ENCODE assay signal across 18 cellular contexts in genomic region chr1:186848509-186849130, GRCh38. TPM values are rescaled to one million over a fixed set of nuclear protein-coding genes. Genes with fewer than 3 reads are reported as not detected.
A peak's percentile ranks its signal among the peaks of the same experiment; 100 is the strongest.
DNase-seq lines count a peak whose midpoint lies in the region; ATAC-seq, FAIRE-seq and TF ChIP-seq lines count a peak whose summit lies in the region.
"Had no signal": no experiment of that assay in that cellular context is flagged by ENCODE, and none has a peak within 500 bp of the region (broad histone marks: within the 10 kb centered on the region; RNA-seq: fewer than 3 reads in every experiment).

No MANE protein-coding gene starts in this region.

- peak overlapping the region; percentile 63 for H3K4me2 ChIP-seq in hepatocyte
- H3K4me2 ChIP-seq: BLaER1 had no signal

- peaks cover 5% of the 10 kb centered on the region for H3K9me3 Mint-ChIP-seq in progenitor cell of endocrine pancreas (ENCODE audit: low read depth)
- H3K9me3 Mint-ChIP-seq: activated CD4-positive, alpha-beta T cell treated with anti-CD3 and anti-CD28 coated beads, Interleukin-2, amount 10 ng/mL, durations not matched to agents 7 days and 5 days; activated T-cell treated with anti-CD3 and anti-CD28 coated beads, Interleukin-2, amount 50 U/mL, for 24 hours had no signal

- H3K79me2 ChIP-seq in hepatocyte, result no peaks in the 10 kb centered on the region

- H3K4me3 Mint-ChIP-seq in progenitor cell of endocrine pancreas (ENCODE audit: low read depth), result no peak overlapping the region
- H3K4me3 Mint-ChIP-seq: activated CD4-positive, alpha-beta T cell treated with anti-CD3 and anti-CD28 coated beads, Interleukin-2, amount 10 ng/mL, durations not matched to agents 7 days and 5 days; activated T-cell treated with anti-CD3 and anti-CD28 coated beads, Interleukin-2, amount 50 U/mL, for 24 hours had no signal

- H3K36me3 ChIP-seq in adrenal gland (replicated peaks in 1 of 2) (no peaks in the 10 kb centered on the region), hepatocyte (replicated peaks; ENCODE audit: insufficient read depth, low read depth) (no peaks in the 10 kb centered on the region)
- H3K36me3 ChIP-seq: BLaER1, esophagus squamous epithelium had no signal

- no peaks in the 10 kb centered on the region for H3K27me3 ChIP-seq in adrenal gland
- H3K27me3 ChIP-seq in hepatocyte, result no peaks in the 10 kb centered on the region
- H3K27me3 ChIP-seq: BLaER1, esophagus squamous epithelium had no signal

- H3K4me1 ChIP-seq in adrenal gland (replicated peaks in 1 of 2), result peaks cover 0 to 7% of the 10 kb centered on the region in 2 donors
- H3K4me1 ChIP-seq in hepatocyte (ENCODE audit: insufficient read depth), result peaks cover 6% of the 10 kb centered on the region
- H3K4me1 ChIP-seq: BLaER1 had no signal

- H3K4me3 ChIP-seq in adrenal gland, result no peak overlapping the region
- no peak overlapping the region for H3K4me3 ChIP-seq in hepatocyte
- H3K4me3 ChIP-seq: BLaER1, esophagus squamous epithelium had no signal

- no peak for TF ChIP-seq POLR2A in adrenal gland (IDR thresholded peaks at IDR 0.05)

- H2AFZ ChIP-seq in hepatocyte, result peak overlapping the region; percentile 21

- ATAC-seq in HG02981 (IDR thresholded peaks at IDR 0.05; ENCODE audit: unreplicated experiment), result no peak

- no peaks in the 10 kb centered on the region for H3K9me3 ChIP-seq in adrenal gland (replicated peaks in 1 of 3)
- H3K9me3 ChIP-seq in hepatocyte (ENCODE audit: low read depth), result no peaks in the 10 kb centered on the region
- H3K9me3 ChIP-seq: BLaER1, esophagus squamous epithelium had no signal

- no peaks in the 10 kb centered on the region for H3K9me2 ChIP-seq in hepatocyte (replicated peaks; ENCODE audit: insufficient read depth)

- TF ChIP-seq CTCF in adrenal gland (IDR thresholded peaks at IDR 0.05), result no peak
- TF ChIP-seq CTCF in hepatocyte (IDR thresholded peaks at IDR 0.05; ENCODE audit: poor library complexity), result no peak
- TF ChIP-seq CTCF in progenitor cell of endocrine pancreas (IDR thresholded peaks at IDR 0.05; ENCODE audit: unreplicated experiment), result no peak
- TF ChIP-seq CTCF in GM10266 (IDR thresholded peaks at IDR 0.05; ENCODE audit: control insufficient read depth, insufficient read depth, low read depth, missing control alignments), result no peak

- peak; percentile 65 for FAIRE-seq in GM19239 (lab: Jason Lieb, UNC)
- FAIRE-seq: urothelium cell line had no signal

- H3K27ac ChIP-seq in adrenal gland (peak overlapping the region in 4 of 5 donors; percentile 26 to 59 (median 37)), hepatocyte (peak overlapping the region; percentile 56)
- H3K27ac ChIP-seq: BLaER1 had no signal

- intact Hi-C loops in adrenal gland (cut with DNase I), result no loop called here

- no peaks in the 10 kb centered on the region for H3K27me3 Mint-ChIP-seq in progenitor cell of endocrine pancreas

- DNase-seq in GM19239 (ENCODE audit: insufficient read length, low spot score) (no peak), adrenal gland (no peak), hepatocyte (ENCODE audit: low spot score) (peak; percentile 47), progenitor cell of endocrine pancreas (ENCODE audit: low spot score, unreplicated experiment) (no peak), GM10266 (ENCODE audit: extremely low spot score) (no peak), HK-2 (ENCODE audit: unreplicated experiment) (no peak)
- DNase-seq in activated CD4-positive, alpha-beta T cell treated with anti-CD3 and anti-CD28 coated beads, Interleukin-2, amount 50 U/mL, for 1 hour, result no peak
- DNase-seq: activated CD4-positive, alpha-beta T cell treated with anti-CD3 and anti-CD28 coated beads, Interleukin-2, amount 10 ng/mL, durations not matched to agents 7 days and 5 days; activated T-cell treated with anti-CD3 and anti-CD28 coated beads, Interleukin-2, amount 50 U/mL, for 24 hours; esophagus squamous epithelium; H7; NCI-H774; stimulated activated naive CD4-positive, alpha-beta T cell treated with Interleukin-2 at 50 U/mL for 16 hours; T1000 had no signal

- no peaks in the 10 kb centered on the region for H3K36me3 Mint-ChIP-seq in progenitor cell of endocrine pancreas (ENCODE audit: insufficient read depth)

- peaks cover 18% of the 10 kb centered on the region for H3K4me1 Mint-ChIP-seq in progenitor cell of endocrine pancreas (ENCODE audit: low read depth)
- H3K4me1 Mint-ChIP-seq: activated CD4-positive, alpha-beta T cell treated with anti-CD3 and anti-CD28 coated beads, Interleukin-2, amount 10 ng/mL, durations not matched to agents 7 days and 5 days had no signal

- H3K27ac Mint-ChIP-seq in progenitor cell of endocrine pancreas, result peak overlapping the region; percentile 9
- H3K27ac Mint-ChIP-seq: activated CD4-positive, alpha-beta T cell treated with anti-CD3 and anti-CD28 coated beads, Interleukin-2, amount 10 ng/mL, durations not matched to agents 7 days and 5 days; activated T-cell treated with anti-CD3 and anti-CD28 coated beads, Interleukin-2, amount 50 U/mL, for 24 hours had no signal

- no peaks in the 10 kb centered on the region for H4K20me1 ChIP-seq in hepatocyte (ENCODE audit: insufficient read depth, poor library complexity, severe bottlenecking)
- H4K20me1 ChIP-seq: BLaER1 had no signal

RNA-seq across cellular contexts. Expression of gene PLA2G4A, which starts 19.9 kb away (rescaled TPM):
- 10 to 100 TPM; 12.3 to 53.1 (median 18.9) TPM for total RNA-seq in adrenal gland
- polyA plus RNA-seq in adrenal gland, result 10 to 100 TPM in 2 of 3 donors, 1 to 10 TPM in 1; 4.2 to 17.9 (median 10.1) TPM
- 19.3 and 24.9 TPM in 2 replicates for total RNA-seq in hepatocyte
- polyA plus RNA-seq in hepatocyte, result 20.8 and 21.3 TPM in 2 replicates
- 0.72 and 1.00 TPM in 2 replicates for total RNA-seq in progenitor cell of endocrine pancreas
- total RNA-seq: activated CD4-positive, alpha-beta T cell treated with anti-CD3 and anti-CD28 coated beads, Interleukin-2, amount 10 ng/mL, durations not matched to agents 7 days and 5 days had no signal
- polyA plus RNA-seq: neural cell had no signal
